In genomic region chr14:52402812-52403526, GRCh38 we compare ENCODE assay signal across 11 cellular contexts.
A peak's percentile ranks its signal among the peaks of the same experiment; 100 is the strongest.
DNase-seq lines count a peak whose midpoint lies in the region; ATAC-seq and TF ChIP-seq lines count a peak whose summit lies in the region.
"Had no signal": no experiment of that assay in that cellular context is flagged by ENCODE, and none has a peak within 500 bp of the region (broad histone marks: within the 10 kb centered on the region; RNA-seq: fewer than 3 reads in every experiment).

No MANE protein-coding gene starts in this region.

- H3K4me1 Mint-ChIP-seq in Caco-2 (ENCODE audit: low read depth, unreplicated experiment) (no peaks in the 10 kb centered on the region), immature natural killer cell (peaks cover 32 to 33% of the 10 kb centered on the region in 2 donors)

- H3K4me3 ChIP-seq in choroid plexus epithelial cell (ENCODE audit: low read depth, low read length) (no peak overlapping the region), Caco-2 (ENCODE audit: low read depth, low read length) (no peak overlapping the region)
- H3K4me3 ChIP-seq: tibial nerve had no signal

- DNase-seq in ELR (ENCODE audit: low read depth) = peak; percentile 54
- DNase-seq in KG1 (lab: John Stamatoyannopoulos, UW) = peak; percentile 43
- DNase-seq in choroid plexus epithelial cell (ENCODE audit: low read depth) = peak; percentile 77
- no peak for DNase-seq in Caco-2
- DNase-seq in immature natural killer cell = no peak
- DNase-seq in NCI-H146 (lab: John Stamatoyannopoulos, UW) = no peak
- DNase-seq in NCI-H345 treated with DMSO at 0.1 percent for 48 hours (lab: John Stamatoyannopoulos, UW; ENCODE audit: unreplicated experiment) = no peak

- H3K36me3 Mint-ChIP-seq in Caco-2 (ENCODE audit: insufficient read depth, unreplicated experiment) (no peaks in the 10 kb centered on the region), immature natural killer cell (peaks cover 0 to 12% (median 0%) of the 10 kb centered on the region in 3 donors)

- H3K27me3 Mint-ChIP-seq in Caco-2 (ENCODE audit: insufficient read depth, unreplicated experiment) (peaks cover 12% of the 10 kb centered on the region), immature natural killer cell (ENCODE audit: low read depth in 3 of 3) (peaks cover 0 to 2% (median 0%) of the 10 kb centered on the region in 3 donors)
- H3K27me3 Mint-ChIP-seq: progenitor cell of endocrine pancreas had no signal

- CTCF ChIA-PET in Caco-2 (lab: Charles Lee) = no interaction called here

- H3K4me3 Mint-ChIP-seq in Caco-2 (ENCODE audit: unreplicated experiment) (no peak overlapping the region), immature natural killer cell (no peak overlapping the region)

- H3K9me3 ChIP-seq in Caco-2 = peaks cover 3% of the 10 kb centered on the region; the same call in 1 of the 2 replicates
- H3K9me3 ChIP-seq: tibial nerve had no signal

- H3K27ac Mint-ChIP-seq in Caco-2 (ENCODE audit: unreplicated experiment) = no peak overlapping the region
- peak overlapping the region in 1 of 6 donors; percentile 64 for H3K27ac Mint-ChIP-seq in immature natural killer cell
- H3K27ac Mint-ChIP-seq: progenitor cell of endocrine pancreas had no signal

- peak; percentile 56 for ATAC-seq in GM21423 (IDR thresholded peaks at IDR 0.05; ENCODE audit: unreplicated experiment)
- ATAC-seq: esophagus mucosa had no signal

- BruUV-seq in Caco-2 (replicated peaks; lab: Mats Ljungman, UMichigan) = no TSS peak

- no peaks in the 10 kb centered on the region for H3K4me1 ChIP-seq in Caco-2

- intact Hi-C loops in Caco-2 (cut with micrococcal nuclease; ENCODE audit: unreplicated experiment) = loop anchor here (10.0 kb wide), 1 partner anchor 88 kb away; the partner anchor contains the start of gene PTGER2

- H3K9me3 Mint-ChIP-seq in Caco-2 (ENCODE audit: unreplicated experiment) = no peaks in the 10 kb centered on the region
- H3K9me3 Mint-ChIP-seq in immature natural killer cell = no peaks in the 10 kb centered on the region

- H3K27me3 ChIP-seq in Caco-2 (replicated peaks; ENCODE audit: control insufficient read depth, insufficient read depth, low read length) = no peaks in the 10 kb centered on the region
- H3K27me3 ChIP-seq: tibial nerve had no signal

- no peaks in the 10 kb centered on the region for H3K36me3 ChIP-seq in Caco-2 (ENCODE audit: control insufficient read depth, insufficient read depth, low read length)
- H3K36me3 ChIP-seq: tibial nerve had no signal

- no peak for TF ChIP-seq CTCF in choroid plexus epithelial cell (conservative IDR thresholded peaks at IDR 0.05; ENCODE audit: low read depth, low read length)
- no peak for TF ChIP-seq CTCF in Caco-2 (IDR thresholded peaks at IDR 0.05; ENCODE audit: insufficient read depth in 1 of 2, low read depth in 1 of 2, low read length in 1 of 2, severe bottlenecking in 1 of 2, unreplicated experiment in 1 of 2)

- POLR2A ChIA-PET in Caco-2 (lab: Charles Lee) = no interaction called here

Comparison
In these comparisons a context has a peak if more than half of its experiments do, and no peak if none do; other contexts are left out.
1. DNase-seq: peak in ELR (single experiment), KG1 (single experiment) and choroid plexus epithelial cell (single experiment); none in Caco-2 (0 of 2), immature natural killer cell (0 of 3), NCI-H146 (single experiment) and NCI-H345 treated with DMSO at 0.1 percent for 48 hours (single experiment).